Comparison of ENCODE assay signal across 11 cellular contexts in genomic region chr3:152127058-152127457, GRCh38.
DNase-seq lines count a peak whose midpoint lies in the region; ATAC-seq and TF ChIP-seq lines count a peak whose summit lies in the region.
"Had no signal": no experiment of that assay in that cellular context is flagged by ENCODE, and none has a peak within 500 bp of the region (broad histone marks: within the 10 kb centered on the region; RNA-seq: fewer than 3 reads in every experiment).

No MANE protein-coding gene starts in this region.

- no peak for DNase-seq in SK-N-SH
- no peak for DNase-seq in effector memory CD8-positive, alpha-beta T cell
- no peak for DNase-seq in cerebellum (ENCODE audit: low spot score)
- DNase-seq in glutamatergic neuron: no peak
- DNase-seq in COR-L47 (lab: John Stamatoyannopoulos, UW): no peak
- DNase-seq: activated gamma-delta T cell treated with Interleukin-2 at 50 U/mL for 16 hours had no signal

- no peak for TF ChIP-seq CTCF in SK-N-SH (IDR thresholded peaks at IDR 0.05)
- no peak for TF ChIP-seq CTCF in glutamatergic neuron (IDR thresholded peaks at IDR 0.05; ENCODE audit: partially characterized antibody, unreplicated experiment)

- CTCF ChIA-PET in SK-N-SH (lab: Yijun Ruan, JAX): interaction anchor here (0.5 kb wide), 1 partner anchor 225 kb away, joined by 3 read pairs; no protein-coding TSS in a partner anchor

- H3K4me3 Mint-ChIP-seq in effector memory CD8-positive, alpha-beta T cell: no peak overlapping the region
- no peak overlapping the region for H3K4me3 Mint-ChIP-seq in glutamatergic neuron (ENCODE audit: unreplicated experiment)
- H3K4me3 Mint-ChIP-seq: memory B cell had no signal

- H3K27me3 Mint-ChIP-seq in effector memory CD8-positive, alpha-beta T cell: no peaks in the 10 kb centered on the region
- H3K27me3 Mint-ChIP-seq in glutamatergic neuron (ENCODE audit: unreplicated experiment): no peaks in the 10 kb centered on the region
- H3K27me3 Mint-ChIP-seq: memory B cell had no signal

- H3K27ac Mint-ChIP-seq in effector memory CD8-positive, alpha-beta T cell: no peak overlapping the region
- H3K27ac Mint-ChIP-seq in glutamatergic neuron (ENCODE audit: unreplicated experiment): no peak overlapping the region
- H3K27ac Mint-ChIP-seq: memory B cell had no signal

- no peak overlapping the region for H3K9ac ChIP-seq in SK-N-SH

- peaks cover 0 to 5% of the 10 kb centered on the region in 2 experiments; a peak in 1 of 4 replicates for H3K4me1 ChIP-seq in SK-N-SH (ENCODE audit: control insufficient read depth in 1 of 2, insufficient read depth in 2 of 2, low read depth in 1 of 2, low read length in 1 of 2)
- H3K4me1 ChIP-seq: A549 had no signal

- peak overlapping the region in 1 of 2 experiments; percentile 64; a peak in 2 of 4 replicates for H3K27ac ChIP-seq in SK-N-SH (ENCODE audit: low read depth in 2 of 2, low read length in 1 of 2)
- H3K27ac ChIP-seq: A549 had no signal

- ATAC-seq in SK-N-SH treated with all-trans-retinoic acid at 6 μM for 48 hours (no peak), GM21390 (IDR thresholded peaks at IDR 0.05; ENCODE audit: unreplicated experiment) (peak; percentile 99), HG03159 (IDR thresholded peaks at IDR 0.05; ENCODE audit: unreplicated experiment) (peak; percentile 99)
- peak; percentile 64 for ATAC-seq in effector memory CD8-positive, alpha-beta T cell (replicated peaks)
- ATAC-seq: A549 had no signal

- H3K4me3 ChIP-seq in SK-N-SH (ENCODE audit: low read depth in 2 of 2, low read length in 1 of 2): no peak overlapping the region
- H3K4me3 ChIP-seq: A549 had no signal

- no peaks in the 10 kb centered on the region for H3K27me3 ChIP-seq in SK-N-SH (ENCODE audit: insufficient read depth)

- H4K20me1 ChIP-seq in SK-N-SH (ENCODE audit: insufficient read depth): no peaks in the 10 kb centered on the region

- H3K36me3 ChIP-seq in SK-N-SH (replicated peaks in 1 of 2; ENCODE audit: control insufficient read depth in 1 of 2, insufficient read depth in 2 of 2, low read length in 1 of 2): no peaks in the 10 kb centered on the region

- peaks cover 16% of the 10 kb centered on the region for H3F3A ChIP-seq in SK-N-SH (replicated peaks; ENCODE audit: insufficient read depth)

- H2AFZ ChIP-seq in SK-N-SH (ENCODE audit: low read depth): peak overlapping the region; percentile 57; the same call in 1 of the 2 replicates

- H3K36me3 Mint-ChIP-seq in effector memory CD8-positive, alpha-beta T cell (ENCODE audit: insufficient read depth): no peaks in the 10 kb centered on the region
- no peaks in the 10 kb centered on the region for H3K36me3 Mint-ChIP-seq in glutamatergic neuron (ENCODE audit: unreplicated experiment)
- H3K36me3 Mint-ChIP-seq: memory B cell had no signal

- no peaks in the 10 kb centered on the region for H3K79me2 ChIP-seq in SK-N-SH (ENCODE audit: insufficient read depth)

- H3K4me1 Mint-ChIP-seq in effector memory CD8-positive, alpha-beta T cell (ENCODE audit: low read depth in 2 of 2): peaks cover 2 to 4% of the 10 kb centered on the region in 2 donors
- no peaks in the 10 kb centered on the region for H3K4me1 Mint-ChIP-seq in glutamatergic neuron (ENCODE audit: low read depth, unreplicated experiment)

- TF ChIP-seq RAD21 in SK-N-SH (IDR thresholded peaks at IDR 0.05; ENCODE audit: low read length): no peak

- TF ChIP-seq EP300 in SK-N-SH (IDR thresholded peaks at IDR 0.05; ENCODE audit: borderline replicate concordance in 1 of 2, low read depth in 1 of 2, low read length in 1 of 2): no peak

- POLR2A ChIA-PET in SK-N-SH (lab: Yijun Ruan, JAX): no interaction called here

- no peaks in the 10 kb centered on the region for H3K9me2 ChIP-seq in SK-N-SH

- no peaks in the 10 kb centered on the region for H3K9me3 Mint-ChIP-seq in effector memory CD8-positive, alpha-beta T cell
- no peaks in the 10 kb centered on the region for H3K9me3 Mint-ChIP-seq in glutamatergic neuron (ENCODE audit: unreplicated experiment)
- H3K9me3 Mint-ChIP-seq: memory B cell had no signal

- H3K9me3 ChIP-seq in SK-N-SH: no peaks in the 10 kb centered on the region
- H3K9me3 ChIP-seq: A549 had no signal

- H3K4me2 ChIP-seq in SK-N-SH: no peak overlapping the region
- H3K4me2 ChIP-seq: A549 had no signal

- 87% methylated on average over 4 of the region's 4 CpGs for WGBS in SK-N-SH (ENCODE audit: low lambda C conversion rate)

TF ChIP-seq in SK-N-SH, 30 proteins besides CTCF, POLR2A, EP300 and RAD21 (continues in another document):
- TF ChIP-seq USF2 (IDR thresholded peaks at IDR 0.05; ENCODE audit: borderline replicate concordance, low read depth, low read length): no peak
- TF ChIP-seq MAX (IDR thresholded peaks at IDR 0.05; ENCODE audit: low read depth): no peak
- no peak for TF ChIP-seq JUND (IDR thresholded peaks at IDR 0.05)
- TF ChIP-seq MXI1 (IDR thresholded peaks at IDR 0.05; ENCODE audit: low read depth, low read length): no peak
- TF ChIP-seq CHD2 (IDR thresholded peaks at IDR 0.05; ENCODE audit: low read length, partially characterized antibody): no peak
- no peak for TF ChIP-seq FOXM1 (IDR thresholded peaks at IDR 0.05; ENCODE audit: low read depth)
- no peak for TF ChIP-seq POLR2AphosphoS5 (IDR thresholded peaks at IDR 0.05; ENCODE audit: low read depth, low read length)

TF ChIP-seq in SK-N-SH treated with all-trans-retinoic acid at 6 μM for 48 hours, 23 proteins besides CTCF, POLR2A, EP300 and RAD21:
- no peak for TF ChIP-seq TOX (CRISPR knock-in tag; IDR thresholded peaks at IDR 0.05; ENCODE audit: borderline replicate concordance)
- no peak for TF ChIP-seq OSR1 (CRISPR knock-in tag; IDR thresholded peaks at IDR 0.05)
- TF ChIP-seq TCF4 (CRISPR knock-in tag; IDR thresholded peaks at IDR 0.05; ENCODE audit: borderline replicate concordance): no peak
- TF ChIP-seq ZNF565 (CRISPR knock-in tag; conservative IDR thresholded peaks at IDR 0.05; ENCODE audit: low read depth): no peak
- TF ChIP-seq TSHZ2 (CRISPR knock-in tag; IDR thresholded peaks at IDR 0.05): no peak
